In the genomic region with DNA sequence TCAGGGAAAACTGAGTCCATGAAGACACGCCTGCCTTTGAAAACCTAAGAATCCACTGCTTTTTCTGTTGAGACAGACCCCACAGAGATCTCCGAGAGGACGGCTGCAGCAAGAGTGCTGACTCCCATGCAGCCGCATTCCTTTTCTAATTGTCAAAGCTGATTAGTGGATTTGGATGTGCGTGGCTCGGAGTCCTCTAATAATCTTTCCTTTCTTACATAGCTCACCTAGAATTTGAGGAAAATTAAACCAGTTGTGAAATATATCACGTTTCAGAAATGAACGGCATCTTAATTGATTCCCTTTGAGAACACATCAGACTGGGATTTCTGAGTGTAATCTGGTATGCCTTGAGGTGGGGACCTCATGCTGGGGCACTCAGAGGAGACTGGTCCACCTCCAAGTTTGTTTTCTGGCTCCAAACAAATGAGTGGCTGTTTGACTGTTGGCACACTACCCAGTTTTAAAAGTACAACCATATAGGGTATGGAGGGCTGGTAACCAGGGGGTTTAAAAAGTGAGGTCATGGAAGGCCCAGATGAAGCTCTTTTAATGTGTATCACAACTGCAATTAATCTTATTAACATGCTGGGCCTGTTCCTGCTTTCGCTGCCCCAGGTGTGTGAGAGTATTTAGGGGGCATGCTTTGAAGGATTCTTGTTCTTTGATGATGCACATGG, we compare ENCODE assay signal across 9 cellular contexts.
DNase-seq lines count a peak whose midpoint lies in the region; ATAC-seq and TF ChIP-seq lines count a peak whose summit lies in the region.
"Had no signal": no experiment of that assay in that cellular context is flagged by ENCODE, and none has a peak within 500 bp of the region (broad histone marks: within the 10 kb centered on the region; RNA-seq: fewer than 3 reads in every experiment).

No MANE protein-coding gene starts in this region.

- H3K9me3 Mint-ChIP-seq in nephron progenitor cell: no peaks in the 10 kb centered on the region
- H3K9me3 Mint-ChIP-seq in Caco-2 (ENCODE audit: unreplicated experiment): no peaks in the 10 kb centered on the region

- BruUV-seq in Caco-2 (replicated peaks; lab: Mats Ljungman, UMichigan): no TSS peak

- no peaks in the 10 kb centered on the region for H3K9me3 ChIP-seq in Caco-2

- peaks cover 6% of the 10 kb centered on the region for H3K27me3 Mint-ChIP-seq in nephron progenitor cell (ENCODE audit: low read depth, poor library complexity)
- no peaks in the 10 kb centered on the region for H3K27me3 Mint-ChIP-seq in Caco-2 (ENCODE audit: insufficient read depth, unreplicated experiment)

- no peaks in the 10 kb centered on the region for H3K27me3 ChIP-seq in Caco-2 (replicated peaks; ENCODE audit: control insufficient read depth, insufficient read depth, low read length)

- no peak overlapping the region for H3K4me3 ChIP-seq in Caco-2 (ENCODE audit: low read depth, low read length)

- no peaks in the 10 kb centered on the region for H3K36me3 Mint-ChIP-seq in nephron progenitor cell (ENCODE audit: low read depth)
- no peaks in the 10 kb centered on the region for H3K36me3 Mint-ChIP-seq in Caco-2 (ENCODE audit: insufficient read depth, unreplicated experiment)

- H3K4me1 ChIP-seq in Caco-2: peaks cover 58% of the 10 kb centered on the region

- DNase-seq in COR-L47 (lab: John Stamatoyannopoulos, UW) (peak; percentile 91), NCI-H2029 treated with DMSO at 0.1 percent for 48 hours (lab: John Stamatoyannopoulos, UW) (peak; percentile 75), astrocyte of the hippocampus (ENCODE audit: low read depth, low spot score) (peak; percentile 94), nephron progenitor cell (no peak), Caco-2 (no peak), dedifferentiated amniotic fluid mesenchymal stem cell (ENCODE audit: extremely low spot score) (no peak)
- DNase-seq: islet precursor cell had no signal

- POLR2A ChIA-PET in Caco-2 (lab: Charles Lee): no interaction called here

- intact Hi-C loops in Caco-2 (cut with micrococcal nuclease; ENCODE audit: unreplicated experiment): no loop called here

- H3K4me3 Mint-ChIP-seq in nephron progenitor cell: peak overlapping the region; percentile 15
- no peak overlapping the region for H3K4me3 Mint-ChIP-seq in Caco-2 (ENCODE audit: unreplicated experiment)

- ATAC-seq in HG03045 (IDR thresholded peaks at IDR 0.05; ENCODE audit: unreplicated experiment) (no peak), GM21390 (IDR thresholded peaks at IDR 0.05; ENCODE audit: unreplicated experiment) (no peak)

- TF ChIP-seq CTCF in nephron progenitor cell (IDR thresholded peaks at IDR 0.05) (no peak), Caco-2 (IDR thresholded peaks at IDR 0.05; ENCODE audit: insufficient read depth in 1 of 2, low read depth in 1 of 2, low read length in 1 of 2, severe bottlenecking in 1 of 2, unreplicated experiment in 1 of 2) (no peak)

- CTCF ChIA-PET in Caco-2 (lab: Charles Lee): no interaction called here

- H3K27ac Mint-ChIP-seq in nephron progenitor cell (peak overlapping the region; percentile 68), Caco-2 (ENCODE audit: unreplicated experiment) (no peak overlapping the region)

- H3K4me1 Mint-ChIP-seq in nephron progenitor cell (peaks cover 76% of the 10 kb centered on the region), Caco-2 (ENCODE audit: low read depth, unreplicated experiment) (peaks cover 33% of the 10 kb centered on the region)

- H3K36me3 ChIP-seq in Caco-2 (ENCODE audit: control insufficient read depth, insufficient read depth, low read length): no peaks in the 10 kb centered on the region

Comparison
In these comparisons a context has a peak if more than half of its experiments do, and no peak if none do; other contexts are left out.
1. DNase-seq: peak in COR-L47 (single experiment), NCI-H2029 treated with DMSO at 0.1 percent for 48 hours (single experiment) and astrocyte of the hippocampus (single experiment); none in nephron progenitor cell (single experiment), Caco-2 (0 of 2) and dedifferentiated amniotic fluid mesenchymal stem cell (single experiment).